In genomic region chr2:154439156-154439555, GRCh38 we compare ENCODE assay signal across 11 cellular contexts.
DNase-seq lines count a peak whose midpoint lies in the region; ATAC-seq, FAIRE-seq and TF ChIP-seq lines count a peak whose summit lies in the region.
"Had no signal": no experiment of that assay in that cellular context is flagged by ENCODE, and none has a peak within 500 bp of the region (broad histone marks: within the 10 kb centered on the region; RNA-seq: fewer than 3 reads in every experiment).

No MANE protein-coding gene starts in this region.

- intact Hi-C loops in Panc1 (cut with micrococcal nuclease; ENCODE audit: unreplicated experiment): no loop called here

- H3K27me3 ChIP-seq in Panc1 (ENCODE audit: control insufficient read depth, insufficient read depth, low read length): no peaks in the 10 kb centered on the region
- H3K27me3 ChIP-seq: pancreas had no signal

- POLR2A ChIA-PET in Panc1 (lab: Charles Lee): interaction anchor here (0.7 kb wide), 1 partner anchor 607 kb away, joined by 3 read pairs; no protein-coding TSS in a partner anchor

- peak; percentile 65 for FAIRE-seq in A204.1 (lab: Jason Lieb, UNC)
- no peak for FAIRE-seq in HTR-8/SVneo (lab: Jason Lieb, UNC)
- FAIRE-seq: pancreas had no signal

- BruUV-seq in Panc1 (replicated peaks; lab: Mats Ljungman, UMichigan): no TSS peak

- no peaks in the 10 kb centered on the region for H3K4me1 ChIP-seq in Panc1 (ENCODE audit: control insufficient read depth, insufficient read depth, low read length)
- H3K4me1 ChIP-seq: pancreas had no signal

- no peak overlapping the region for H3K27ac ChIP-seq in Panc1 (ENCODE audit: low read length)
- H3K27ac ChIP-seq: pancreas had no signal

- H3K9me3 ChIP-seq in Panc1 (ENCODE audit: control insufficient read depth, insufficient read depth, low read depth, low read length): no peaks in the 10 kb centered on the region
- H3K9me3 ChIP-seq: pancreas had no signal

- DNase-seq in GM10266 (ENCODE audit: extremely low spot score): no peak
- DNase-seq in Panc1 (ENCODE audit: low read depth, low spot score): no peak
- peak; percentile 47 for DNase-seq in inferior parietal cortex (ENCODE audit: extremely low spot score)
- no peak for DNase-seq in HTR-8/SVneo (ENCODE audit: insufficient read length, low spot score)
- no peak for DNase-seq in AG20443 (ENCODE audit: low spot score)
- DNase-seq: left colon; pancreas; stimulated activated CD4-positive, alpha-beta T cell treated with anti-CD3 and anti-CD28 coated beads, Interleukin-4, amount 100 ng/mL, for 24 hours had no signal

- H3K4me3 ChIP-seq in Panc1 (ENCODE audit: low read depth in 2 of 2, low read length in 2 of 2): no peak overlapping the region
- H3K4me3 ChIP-seq: pancreas had no signal

- in situ Hi-C loops in Panc1 (cut with HindIII; ENCODE audit: low pct_unique_long_range_greater_than_20kb, low sequenced_read_pairs): no loop called here

- ATAC-seq in Panc1: no peak
- no peak for ATAC-seq in GM18511 (IDR thresholded peaks at IDR 0.05; ENCODE audit: unreplicated experiment)
- no peak for ATAC-seq in GM18909 (IDR thresholded peaks at IDR 0.05; ENCODE audit: poor library complexity, unreplicated experiment)
- ATAC-seq: left colon had no signal

- TF ChIP-seq CTCF in GM10266 (IDR thresholded peaks at IDR 0.05; ENCODE audit: control insufficient read depth, insufficient read depth, low read depth, missing control alignments): peak; percentile 19
- peak; percentile 29; the same call in 1 of the 2 replicates for TF ChIP-seq CTCF in Panc1 (IDR thresholded peaks at IDR 0.05)

- no peaks in the 10 kb centered on the region for H3K36me3 ChIP-seq in Panc1 (ENCODE audit: control insufficient read depth, insufficient read depth, low read length)
- H3K36me3 ChIP-seq: pancreas had no signal

- CTCF ChIA-PET in Panc1 (lab: Charles Lee): interaction anchor here (0.6 kb wide), 1 partner anchor 34 kb away, joined by 3 read pairs; no protein-coding TSS in a partner anchor
